In the genomic region with DNA sequence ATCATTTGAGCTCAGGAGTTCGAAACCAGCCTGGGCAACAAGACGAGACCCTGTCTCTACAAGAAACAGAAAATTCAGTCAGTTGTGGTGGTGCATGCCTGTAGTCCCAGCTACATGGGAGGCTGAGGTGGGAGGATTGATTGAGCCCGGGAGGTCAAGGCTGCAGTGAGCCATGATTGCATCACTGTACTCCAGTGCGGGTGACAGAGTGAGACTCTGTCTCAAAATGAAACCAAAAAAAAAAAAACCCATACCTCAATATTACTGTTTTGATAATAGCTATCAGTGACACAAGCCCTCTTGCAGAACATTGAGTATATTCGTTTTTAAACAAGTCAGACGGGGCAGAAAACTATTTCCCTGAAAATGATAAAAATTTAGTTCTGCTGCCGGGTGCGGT, we compare ENCODE assay signal across 14 cellular contexts. TPM values are rescaled to one million over a fixed set of nuclear protein-coding genes. Genes with fewer than 3 reads are reported as not detected.
DNase-seq lines count a peak whose midpoint lies in the region; ATAC-seq and TF ChIP-seq lines count a peak whose summit lies in the region.
"Had no signal": no experiment of that assay in that cellular context is flagged by ENCODE, and none has a peak within 500 bp of the region (broad histone marks: within the 10 kb centered on the region; RNA-seq: fewer than 3 reads in every experiment).

No MANE protein-coding gene starts in this region.

- no TSS peak for BruUV-seq in MCF 10A (replicated peaks; lab: Mats Ljungman, UMichigan)

- H3F3A ChIP-seq in GM23338 (replicated peaks; ENCODE audit: low read depth): 0 out of 2 replicates have a peak, but pooled peaks cover 4% of the 10 kb centered on the region

- H3K27ac ChIP-seq in osteoblast (ENCODE audit: low read depth, low read length) (no peak overlapping the region), GM23338 (ENCODE audit: low read depth) (no peak overlapping the region), gastrocnemius medialis (no peak overlapping the region)

- no peak overlapping the region for H3K4me2 ChIP-seq in osteoblast (ENCODE audit: insufficient read depth, low read length)
- H3K4me2 ChIP-seq in GM23338: no peak overlapping the region

- peaks cover 11% of the 10 kb centered on the region for H3K4me1 Mint-ChIP-seq in activated CD4-positive, alpha-beta T cell treated with anti-CD3 and anti-CD28 coated beads for 36 hours
- peaks cover 9% of the 10 kb centered on the region for H3K4me1 Mint-ChIP-seq in activated T-helper 17 cell treated with anti-CD3 and anti-CD28 coated beads, Interleukin-2, amount 50 U/mL, for 72 hours
- H3K4me1 Mint-ChIP-seq in MCF 10A (ENCODE audit: insufficient read depth, unreplicated experiment): no peaks in the 10 kb centered on the region
- no peaks in the 10 kb centered on the region for H3K4me1 Mint-ChIP-seq in GM23338
- H3K4me1 Mint-ChIP-seq: H9 had no signal

- CTCF ChIA-PET in activated CD4-positive, alpha-beta T cell treated with anti-CD3 and anti-CD28 coated beads for 36 hours (lab: Charles Lee): no interaction called here
- CTCF ChIA-PET in MCF 10A (lab: Yijun Ruan, JAX): interaction anchor here (0.6 kb wide), 2 partner anchors 36 to 515 kb away, joined by 3 to 4 read pairs; no protein-coding TSS in a partner anchor

- H3K79me2 ChIP-seq in osteoblast (ENCODE audit: insufficient read depth, low read length) (peaks cover 14% of the 10 kb centered on the region), GM23338 (replicated peaks; ENCODE audit: insufficient read depth) (peaks cover 12% of the 10 kb centered on the region)

- H3K4me1 ChIP-seq in osteoblast (ENCODE audit: insufficient read depth, low read length): no peaks in the 10 kb centered on the region
- H3K4me1 ChIP-seq in GM23338 (ENCODE audit: insufficient read depth): no peaks in the 10 kb centered on the region
- H3K4me1 ChIP-seq in gastrocnemius medialis: no peaks in the 10 kb centered on the region

- TF ChIP-seq POLR2A in gastrocnemius medialis (IDR thresholded peaks at IDR 0.05): no peak

- H3K27me3 ChIP-seq in osteoblast (ENCODE audit: insufficient read depth, low read length) (no peaks in the 10 kb centered on the region), GM23338 (ENCODE audit: insufficient read depth) (no peaks in the 10 kb centered on the region), gastrocnemius medialis (no peaks in the 10 kb centered on the region)

- TF ChIP-seq CTCF in osteoblast (IDR thresholded peaks at IDR 0.05; ENCODE audit: extremely low read depth, low read depth, low read length) (no peak), MCF 10A (IDR thresholded peaks at IDR 0.05; ENCODE audit: unreplicated experiment) (no peak), GM23338 (conservative IDR thresholded peaks at IDR 0.05; ENCODE audit: low read depth in 2 of 2) (no peak), gastrocnemius medialis (IDR thresholded peaks at IDR 0.05 in 4 of 5, conservative IDR thresholded peaks at IDR 0.05 in 1 of 5) (no peak)

- intact Hi-C loops in activated CD4-positive, alpha-beta T cell treated with anti-CD3 and anti-CD28 coated beads for 36 hours (cut with DNase I, micrococcal nuclease): no loop called here
- intact Hi-C loops in MCF 10A (cut with micrococcal nuclease): no loop called here
- intact Hi-C loops in gastrocnemius medialis (cut with DNase I; ENCODE audit: low total_unique reads): no loop called here

- H3K9me3 Mint-ChIP-seq in activated CD4-positive, alpha-beta T cell treated with anti-CD3 and anti-CD28 coated beads for 36 hours (ENCODE audit: low read depth): peaks cover 22% of the 10 kb centered on the region
- H3K9me3 Mint-ChIP-seq in activated T-helper 17 cell treated with anti-CD3 and anti-CD28 coated beads, Interleukin-2, amount 50 U/mL, for 72 hours: peaks cover 10% of the 10 kb centered on the region
- peaks cover 11% of the 10 kb centered on the region for H3K9me3 Mint-ChIP-seq in MCF 10A (ENCODE audit: unreplicated experiment)
- H3K9me3 Mint-ChIP-seq in GM23338: peaks cover 69% of the 10 kb centered on the region

- H4K20me1 ChIP-seq in osteoblast (ENCODE audit: insufficient read depth, low read length) (no peaks in the 10 kb centered on the region), GM23338 (replicated peaks; ENCODE audit: insufficient read depth) (no peaks in the 10 kb centered on the region; the same call in 1 of the 2 replicates)

- H3K36me3 Mint-ChIP-seq in activated CD4-positive, alpha-beta T cell treated with anti-CD3 and anti-CD28 coated beads for 36 hours (ENCODE audit: low read depth): peaks cover 63% of the 10 kb centered on the region
- peaks cover 82% of the 10 kb centered on the region for H3K36me3 Mint-ChIP-seq in activated T-helper 17 cell treated with anti-CD3 and anti-CD28 coated beads, Interleukin-2, amount 50 U/mL, for 72 hours (ENCODE audit: low read depth)
- H3K36me3 Mint-ChIP-seq in MCF 10A (ENCODE audit: insufficient read depth, unreplicated experiment) (peaks cover 98% of the 10 kb centered on the region), GM23338 (ENCODE audit: low read depth) (peaks cover 94% of the 10 kb centered on the region)

- ATAC-seq in activated CD4-positive, alpha-beta T cell treated with anti-CD3 and anti-CD28 coated beads for 36 hours: peak; percentile 47
- peak; percentile 70 for ATAC-seq in activated T-helper 17 cell treated with anti-CD3 and anti-CD28 coated beads, Interleukin-2, amount 50 U/mL, for 72 hours (replicated peaks)
- no peak for ATAC-seq in GM23338
- no peak for ATAC-seq in gastrocnemius medialis

- peaks cover 3% of the 10 kb centered on the region; the same call in 1 of the 2 replicates for H3K9me2 ChIP-seq in GM23338 (ENCODE audit: insufficient read depth)

- H2AFZ ChIP-seq in osteoblast (ENCODE audit: low read length) (no peak overlapping the region), GM23338 (no peak overlapping the region)

- no peaks in the 10 kb centered on the region for H3K27me3 Mint-ChIP-seq in activated CD4-positive, alpha-beta T cell treated with anti-CD3 and anti-CD28 coated beads for 36 hours
- no peaks in the 10 kb centered on the region for H3K27me3 Mint-ChIP-seq in activated T-helper 17 cell treated with anti-CD3 and anti-CD28 coated beads, Interleukin-2, amount 50 U/mL, for 72 hours
- H3K27me3 Mint-ChIP-seq in MCF 10A (ENCODE audit: insufficient read depth, unreplicated experiment) (no peaks in the 10 kb centered on the region), GM23338 (ENCODE audit: insufficient read depth, low read depth, poor library complexity) (peaks cover 5% of the 10 kb centered on the region)
- H3K27me3 Mint-ChIP-seq: CD4-positive, alpha-beta T cell had no signal

- peaks cover 36% of the 10 kb centered on the region for H3K9me3 ChIP-seq in osteoblast (ENCODE audit: low read depth, low read length)
- H3K9me3 ChIP-seq in gastrocnemius medialis: peaks cover 0 to 28% (median 0%) of the 10 kb centered on the region in 3 donors

- H3K36me3 ChIP-seq in osteoblast (ENCODE audit: insufficient read depth, low read length) (peaks cover 74% of the 10 kb centered on the region), GM23338 (ENCODE audit: insufficient read depth) (peaks cover 58% of the 10 kb centered on the region), gastrocnemius medialis (peaks cover 33 to 72% of the 10 kb centered on the region in 2 donors)

- no peak overlapping the region for H3K4me3 ChIP-seq in osteoblast (ENCODE audit: insufficient read depth, low read length)
- H3K4me3 ChIP-seq in GM23338: no peak overlapping the region
- no peak overlapping the region for H3K4me3 ChIP-seq in gastrocnemius medialis

- H3K4me3 Mint-ChIP-seq in activated CD4-positive, alpha-beta T cell treated with anti-CD3 and anti-CD28 coated beads for 36 hours: no peak overlapping the region
- H3K4me3 Mint-ChIP-seq in activated T-helper 17 cell treated with anti-CD3 and anti-CD28 coated beads, Interleukin-2, amount 50 U/mL, for 72 hours: no peak overlapping the region
- H3K4me3 Mint-ChIP-seq in MCF 10A (ENCODE audit: unreplicated experiment): no peak overlapping the region
- H3K4me3 Mint-ChIP-seq in GM23338: no peak overlapping the region
- H3K4me3 Mint-ChIP-seq: CD4-positive, alpha-beta T cell; H9 had no signal

- H3K27ac Mint-ChIP-seq in activated CD4-positive, alpha-beta T cell treated with anti-CD3 and anti-CD28 coated beads for 36 hours: no peak overlapping the region
- H3K27ac Mint-ChIP-seq in activated T-helper 17 cell treated with anti-CD3 and anti-CD28 coated beads, Interleukin-2, amount 50 U/mL, for 72 hours: no peak overlapping the region
- H3K27ac Mint-ChIP-seq in MCF 10A (ENCODE audit: low read depth, unreplicated experiment) (no peak overlapping the region), GM23338 (no peak overlapping the region)
- H3K27ac Mint-ChIP-seq: CD4-positive, alpha-beta T cell; H9 had no signal

- DNase-seq in activated CD4-positive, alpha-beta T cell treated with anti-CD3 and anti-CD28 coated beads for 36 hours: no peak
- no peak for DNase-seq in activated CD4-positive, alpha-beta T cell treated with anti-CD3 and anti-CD28 coated beads, Interleukin-2, amount 50 U/mL, for 48 hours
- DNase-seq in osteoblast (ENCODE audit: insufficient read length, low spot score, missing footprints) (peak; percentile 36), MCF 10A (ENCODE audit: unreplicated experiment) (no peak), GM23338 (ENCODE audit: low spot score) (no peak), gastrocnemius medialis (no peak)
- DNase-seq: 8988T; AML-193; C1 segment of cervical spinal cord; CD4-positive, alpha-beta T cell; DMS79; GOT3; H9 had no signal

- in situ Hi-C loops in gastrocnemius medialis (cut with MboI; ENCODE audit: low sequenced_read_pairs in 4 of 4): no loop called here

- POLR2A ChIA-PET in activated CD4-positive, alpha-beta T cell treated with anti-CD3 and anti-CD28 coated beads for 36 hours (lab: Charles Lee): interaction anchor here (1.0 kb wide), 1 partner anchor 23 kb away, joined by 11 read pairs; no protein-coding TSS in a partner anchor
- POLR2A ChIA-PET in MCF 10A (lab: Yijun Ruan, JAX): interaction anchor here (1.9 kb wide), 1 partner anchor 16 kb away, joined by 4 read pairs; a partner anchor contains a TSS

RNA-seq across cellular contexts. Expression of a gene that starts 16.2 kb away (rescaled TPM):
- total RNA-seq in activated CD4-positive, alpha-beta T cell treated with anti-CD3 and anti-CD28 coated beads for 36 hours: 10 to 100 TPM; 16.1 to 18.1 TPM
- 10 to 100 TPM; 16.7 to 19.0 TPM for total RNA-seq in activated T-helper 17 cell treated with anti-CD3 and anti-CD28 coated beads, Interleukin-2, amount 50 U/mL, for 72 hours
- 16.5 and 16.6 TPM in 2 replicates for total RNA-seq in osteoblast
- total RNA-seq in MCF 10A (2022): 23.7 and 40.2 TPM in 2 replicates
- total RNA-seq in GM23338 (2014; rRNA removed; shearing (Covaris generic)): 15.3 TPM in 2 replicates
- 9.8 and 12.2 TPM in 2 replicates for polyA plus RNA-seq in GM23338 (2016; fragmentation: Nextera tagmentation; extraction: Ambion mirVana)
- total RNA-seq in gastrocnemius medialis: 10 to 100 TPM in 1 of 4 donors, 1 to 10 TPM in 3; 7.6 to 10.9 (median 8.8) TPM

RNA-seq across cellular contexts. Expression of a gene that starts 16.3 kb away (rescaled TPM):
- total RNA-seq in activated CD4-positive, alpha-beta T cell treated with anti-CD3 and anti-CD28 coated beads for 36 hours: 1 to 10 TPM; 7.7 to 8.7 TPM
- 10 to 100 TPM in 1 of 2 donors, 1 to 10 TPM in 1; 7.3 to 11.1 TPM for total RNA-seq in activated T-helper 17 cell treated with anti-CD3 and anti-CD28 coated beads, Interleukin-2, amount 50 U/mL, for 72 hours
- total RNA-seq in osteoblast (8.7 and 10.6 TPM in 2 replicates), MCF 10A (2022) (6.9 and 8.4 TPM in 2 replicates), gastrocnemius medialis (1 to 10 TPM; 2.5 to 4.9 (median 2.9) TPM)
- total RNA-seq in GM23338 (2014; rRNA removed; shearing (Covaris generic)): 7.3 and 8.5 TPM in 2 replicates
- polyA plus RNA-seq in GM23338 (2016; fragmentation: Nextera tagmentation; extraction: Ambion mirVana): 1.3 and 1.4 TPM in 2 replicates

RNA-seq across cellular contexts. Expression of a gene that starts 39.6 kb away (rescaled TPM):
- 100 to 1,000 TPM; 118 to 154 TPM for total RNA-seq in activated CD4-positive, alpha-beta T cell treated with anti-CD3 and anti-CD28 coated beads for 36 hours
- 100 to 1,000 TPM; 199 to 247 TPM for total RNA-seq in activated T-helper 17 cell treated with anti-CD3 and anti-CD28 coated beads, Interleukin-2, amount 50 U/mL, for 72 hours
- total RNA-seq in osteoblast (35.8 and 43.0 TPM in 2 replicates), MCF 10A (2022) (53.8 and 67.0 TPM in 2 replicates), gastrocnemius medialis (10 to 100 TPM; 18.0 to 34.2 (median 29.3) TPM)
- total RNA-seq in GM23338 (2014; rRNA removed; shearing (Covaris generic)): 60.8 and 73.8 TPM in 2 replicates
- polyA plus RNA-seq in GM23338 (2016; fragmentation: Nextera tagmentation; extraction: Ambion mirVana): 33.2 and 39.2 TPM in 2 replicates

RNA-seq across cellular contexts. Expression of a gene that starts 39.6 kb away (rescaled TPM):
- 10 to 100 TPM; 13.5 to 19.5 TPM for total RNA-seq in activated CD4-positive, alpha-beta T cell treated with anti-CD3 and anti-CD28 coated beads for 36 hours
- total RNA-seq in activated T-helper 17 cell treated with anti-CD3 and anti-CD28 coated beads, Interleukin-2, amount 50 U/mL, for 72 hours: 10 to 100 TPM; 17.7 to 30.4 TPM
- total RNA-seq in osteoblast (5.0 and 8.0 TPM in 2 replicates), MCF 10A (2022) (9.3 and 11.7 TPM in 2 replicates), gastrocnemius medialis (1 to 10 TPM; 2.2 to 8.4 (median 3.7) TPM)
- 12.5 and 31.6 TPM in 2 replicates for total RNA-seq in GM23338 (2014; rRNA removed; shearing (Covaris generic))
- 18.5 and 18.6 TPM in 2 replicates for polyA plus RNA-seq in GM23338 (2016; fragmentation: Nextera tagmentation; extraction: Ambion mirVana)

RNA-seq across cellular contexts. Expression of a gene that starts 54.7 kb away (rescaled TPM):
- 100 to 1,000 TPM; 101 to 112 TPM for total RNA-seq in activated CD4-positive, alpha-beta T cell treated with anti-CD3 and anti-CD28 coated beads for 36 hours
- total RNA-seq in activated T-helper 17 cell treated with anti-CD3 and anti-CD28 coated beads, Interleukin-2, amount 50 U/mL, for 72 hours: 100 to 1,000 TPM; 125 to 167 TPM
- total RNA-seq in osteoblast (50.4 and 52.5 TPM in 2 replicates), MCF 10A (2022) (74.2 and 85.8 TPM in 2 replicates), gastrocnemius medialis (100 to 1,000 TPM; 115 to 184 (median 127) TPM)
- 126 and 141 TPM in 2 replicates for total RNA-seq in GM23338 (2014; rRNA removed; shearing (Covaris generic))
- polyA plus RNA-seq in GM23338 (2016; fragmentation: Nextera tagmentation; extraction: Ambion mirVana): 85.4 and 107 TPM in 2 replicates

Comparison
In these comparisons a context has a peak if more than half of its experiments do, and no peak if none do; other contexts are left out.
1. ATAC-seq: peak in activated CD4-positive, alpha-beta T cell treated with anti-CD3 and anti-CD28 coated beads for 36 hours (single experiment) and activated T-helper 17 cell treated with anti-CD3 and anti-CD28 coated beads, Interleukin-2, amount 50 U/mL, for 72 hours (single experiment); none in GM23338 (single experiment) and gastrocnemius medialis (0 of 2).